ENCODE assay signal across 8 cellular contexts in the genomic region with DNA sequence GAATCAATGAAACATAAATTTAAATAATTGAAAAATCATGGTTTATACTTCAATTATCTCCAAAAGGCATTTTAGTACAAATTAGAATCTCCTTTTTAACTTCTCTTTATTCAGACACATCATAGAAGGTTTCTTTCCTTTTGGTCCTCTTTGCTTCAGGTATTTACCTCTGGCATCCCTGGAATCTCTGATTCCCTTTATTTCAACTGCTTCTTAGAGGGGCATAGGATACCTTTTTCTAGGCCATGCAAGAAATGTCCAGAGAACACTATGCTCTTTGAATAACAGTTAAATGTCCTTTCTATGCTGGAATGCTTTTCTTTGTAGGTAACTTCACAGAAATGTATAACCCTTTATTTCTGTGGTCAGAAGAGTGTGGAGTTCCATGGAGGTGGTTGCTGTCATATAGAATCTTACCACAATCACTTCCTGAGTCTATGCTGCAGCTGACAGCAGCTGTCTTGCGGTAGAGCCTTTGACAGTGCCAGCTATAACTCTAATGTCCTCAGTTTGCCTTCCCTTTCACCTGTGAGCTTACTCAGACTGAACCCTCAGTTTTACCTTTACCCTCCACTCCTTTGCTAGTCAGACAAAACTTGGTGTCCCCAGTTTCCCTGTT. TPM values are rescaled to one million over a fixed set of nuclear protein-coding genes. Genes with fewer than 3 reads are reported as not detected.
DNase-seq lines count a peak whose midpoint lies in the region; ATAC-seq and TF ChIP-seq lines count a peak whose summit lies in the region.

No MANE protein-coding gene starts in this region.

- intact Hi-C loops in spleen (cut with DNase I; ENCODE audit: low total_unique reads) = no loop called here

- WGBS in spleen, 5 donors = 27 to 50% (median 32%) methylated on average over 1 of the region's 1 CpG

- TF ChIP-seq POLR2A in spleen (IDR thresholded peaks at IDR 0.05) = no peak

- no peaks in the 10 kb centered on the region for H3K36me3 ChIP-seq in brain microvascular endothelial cell (replicated peaks)
- no peaks in the 10 kb centered on the region for H3K36me3 ChIP-seq in spleen

- no peak overlapping the region for H3K4me3 ChIP-seq in GM12865 (ENCODE audit: low read depth, low read length)
- no peak overlapping the region for H3K4me3 ChIP-seq in brain microvascular endothelial cell (ENCODE audit: low read depth, low read length)
- no peak overlapping the region for H3K4me3 ChIP-seq in coronary artery
- H3K4me3 ChIP-seq in spleen = no peak overlapping the region

- in situ Hi-C loops in brain microvascular endothelial cell (cut with HindIII; ENCODE audit: low pct_ligation_motif_present, low sequenced_read_pairs) = no loop called here

- no peaks in the 10 kb centered on the region for H3K27me3 ChIP-seq in brain microvascular endothelial cell (replicated peaks)
- peaks cover 0 to 20% (median 0%) of the 10 kb centered on the region in 7 donors for H3K27me3 ChIP-seq in spleen (replicated peaks in 1 of 7)

- DNase-seq in GM12865 (ENCODE audit: low read depth) = peak; percentile 88
- no peak for DNase-seq in brain microvascular endothelial cell
- no peak for DNase-seq in coronary artery (ENCODE audit: low spot score)
- no peak for DNase-seq in NCI-H2029 (lab: John Stamatoyannopoulos, UW)
- no peak for DNase-seq in spleen
- no peak for DNase-seq in central memory CD4-positive, alpha-beta T cell

- ATAC-seq in GM21367 (IDR thresholded peaks at IDR 0.05; ENCODE audit: unreplicated experiment) (peak; percentile 91), HG03439 (IDR thresholded peaks at IDR 0.05; ENCODE audit: unreplicated experiment) (peak; percentile 59)

- H3K27ac ChIP-seq in brain microvascular endothelial cell (peak overlapping the region; percentile 14), coronary artery (no peak overlapping the region), spleen (no peak overlapping the region)

- H3K9me3 ChIP-seq in spleen = no peaks in the 10 kb centered on the region

- H3K4me1 ChIP-seq in spleen = peaks cover 0 to 11% (median 0%) of the 10 kb centered on the region in 6 donors

- TF ChIP-seq CTCF in GM12865 (IDR thresholded peaks at IDR 0.05; ENCODE audit: insufficient read depth, low read depth, low read length, missing control alignments) (no peak), brain microvascular endothelial cell (IDR thresholded peaks at IDR 0.05; ENCODE audit: low read depth, low read length, missing control alignments) (no peak), coronary artery (IDR thresholded peaks at IDR 0.05) (no peak), spleen (IDR thresholded peaks at IDR 0.05 in 8 of 11, conservative IDR thresholded peaks at IDR 0.05 in 3 of 11) (no peak)

RNA-seq across cellular contexts. Expression of a gene that starts 8.6 kb away (rescaled TPM):
- 1 to 10 TPM in 2 of 7 donors, under 1 TPM in 4, not detected in 1; 0.13 to 1.4 (median 0.50) TPM for total RNA-seq in spleen
- polyA plus RNA-seq in spleen = under 1 TPM; 0.67 to 0.82 (median 0.77) TPM
